22 cellular contexts compared by ENCODE assay signal in genomic region chr12:70045514-70045913, GRCh38.
"Had no signal": no experiment of that assay in that cellular context is flagged by ENCODE, and none has a peak within 500 bp of the region (broad histone marks: within the 10 kb centered on the region; RNA-seq: fewer than 3 reads in every experiment).

No MANE protein-coding gene starts in this region.

- H3K4me3 ChIP-seq: esophagus muscularis mucosa, ovary, skin epidermis, testis had no signal

- H3K4me1 Mint-ChIP-seq: brain had no signal

- DNase-seq: activated CD4-positive, alpha-beta T cell treated with anti-CD3 and anti-CD28 coated beads for 36 hours; activated CD4-positive, CD25-positive, alpha-beta regulatory T cell; activated naive CD4-positive, alpha-beta T cell; activated T-cell treated with anti-CD3 and anti-CD28 coated beads for 4 hours; activated T-cell treated with anti-CD3 and anti-CD28 coated beads, Interleukin-2, amount 50 U/mL, for 72 hours; aorta; foreskin melanocyte; left ventricle myocardium superior; natural killer cell; ovary; stimulated activated CD4-positive, alpha-beta T cell treated with anti-CD3 and anti-CD28 coated beads, Interleukin-12 subunit alpha, Interleukin-12 subunit beta, amount 100 ng/mL, for 4 hours; stimulated activated CD4-positive, alpha-beta T cell treated with anti-CD3 and anti-CD28 coated beads, Interleukin-4, amount 100 ng/mL, for 1 hour; stimulated activated naive CD8-positive, alpha-beta T cell treated with anti-CD3 and anti-CD28 coated beads, Interleukin-15, Interleukin-2, amounts not matched to agents 100 U/mL and 50 U/mL, for 24 hours; T-helper 1 cell; testis had no signal

- H3K9me3 ChIP-seq: esophagus muscularis mucosa, neutrophil, ovary, testis had no signal

- H3K36me3 Mint-ChIP-seq: activated naive CD8-positive, alpha-beta T cell; brain; natural killer cell had no signal

- H3K4me3 Mint-ChIP-seq: activated CD4-positive, alpha-beta T cell treated with anti-CD3 and anti-CD28 coated beads for 36 hours; activated naive CD8-positive, alpha-beta T cell; activated T-cell treated with anti-CD3 and anti-CD28 coated beads, Interleukin-2, amount 50 U/mL, for 72 hours; brain; natural killer cell; T-helper 2 cell treated with Interferon-gamma antibody and Interleukin-4, amounts not matched to agents 5 μg/mL and 100 μg/mL, for 36 hours had no signal

- H3K9me3 Mint-ChIP-seq: activated T-cell treated with anti-CD3 and anti-CD28 coated beads, Interleukin-2, amount 50 U/mL, for 72 hours; brain; natural killer cell; T-helper 2 cell treated with Interferon-gamma antibody and Interleukin-4, amounts not matched to agents 5 μg/mL and 100 μg/mL, for 36 hours had no signal

- H3K27ac Mint-ChIP-seq: activated CD4-positive, alpha-beta T cell treated with anti-CD3 and anti-CD28 coated beads for 36 hours; activated naive CD8-positive, alpha-beta T cell; activated T-cell treated with anti-CD3 and anti-CD28 coated beads, Interleukin-2, amount 50 U/mL, for 72 hours; brain; progenitor cell of endocrine pancreas; T-helper 2 cell treated with Interferon-gamma antibody and Interleukin-4, amounts not matched to agents 5 μg/mL and 100 μg/mL, for 36 hours had no signal

- H3K27me3 Mint-ChIP-seq: brain, progenitor cell of endocrine pancreas had no signal

- H3K27ac ChIP-seq: esophagus muscularis mucosa, neutrophil, ovary, skin epidermis, testis had no signal

- H3K27me3 ChIP-seq: esophagus muscularis mucosa, neutrophil, ovary, testis had no signal

- ATAC-seq: activated CD4-positive, alpha-beta T cell treated with anti-CD3 and anti-CD28 coated beads for 36 hours; activated T-cell treated with anti-CD3 and anti-CD28 coated beads, Interleukin-2, amount 50 U/mL, for 72 hours; natural killer cell; stimulated activated naive CD8-positive, alpha-beta T cell treated with anti-CD3 and anti-CD28 coated beads, Interleukin-15, Interleukin-2, amounts not matched to agents 100 U/mL and 50 U/mL, for 24 hours had no signal

- H3K36me3 ChIP-seq: esophagus muscularis mucosa, neutrophil, ovary had no signal

- H3K4me1 ChIP-seq: testis had no signal
